ENCODE assay signal across 8 cellular contexts in genomic region chr5:181245427-181246275, GRCh38. TPM values are rescaled to one million over a fixed set of nuclear protein-coding genes. Genes with fewer than 3 reads are reported as not detected.
A peak's percentile ranks its signal among the peaks of the same experiment; 100 is the strongest.
DNase-seq lines count a peak whose midpoint lies in the region; ATAC-seq and TF ChIP-seq lines count a peak whose summit lies in the region.

No MANE protein-coding gene starts in this region.

- ATAC-seq in heart left ventricle (no peak), Right ventricle myocardium inferior (no peak), GM21576 (IDR thresholded peaks at IDR 0.05; ENCODE audit: unreplicated experiment) (no peak)

- H4K91ac ChIP-seq in trophoblast cell (ENCODE audit: low read depth, low read length), result peak overlapping the region; percentile 98

- peak overlapping the region; percentile 75 for H2BK5ac ChIP-seq in trophoblast cell (ENCODE audit: low read depth, low read length, poor library complexity)

- TF ChIP-seq POLR2A in heart left ventricle (IDR thresholded peaks at IDR 0.05), result no peak

- peak overlapping the region; percentile 90 for H4K8ac ChIP-seq in trophoblast cell (ENCODE audit: low read depth, low read length)

- H3K4me2 ChIP-seq in trophoblast cell (ENCODE audit: low read length), result peak overlapping the region; percentile 67

- peak overlapping the region; percentile 92 for H2BK120ac ChIP-seq in trophoblast cell (ENCODE audit: insufficient read depth, low read length, poor library complexity)

- H3K79me2 ChIP-seq in trophoblast cell (ENCODE audit: control insufficient read depth, insufficient read depth, low read length, poor library complexity), result peaks cover 52% of the 10 kb centered on the region

- peak overlapping the region; percentile 83 for H3K18ac ChIP-seq in trophoblast cell (ENCODE audit: low read length)

- H3K4me1 ChIP-seq in heart left ventricle (peaks cover 3 to 81% (median 60%) of the 10 kb centered on the region in 12 donors), NT2/D1 (ENCODE audit: insufficient read depth, insufficient read length) (peaks cover 5% of the 10 kb centered on the region), trophoblast cell (ENCODE audit: control insufficient read depth in 1 of 2, insufficient read depth in 2 of 2, low read length in 2 of 2) (peaks cover 12 to 29% of the 10 kb centered on the region in 2 experiments)

- intact Hi-C loops in heart left ventricle (cut with DNase I) (loop anchor here in 5 of 10 donors (2.0 to 10.0 kb wide), 3 partner anchors 15 to 441 kb away; partner anchors contain the start of genes TRIM52 (in 4 of the 5) and MGAT1 (in 1 of the 5)), Right ventricle myocardium inferior (cut with DNase I) (loop anchor here (1.0 kb wide), 1 partner anchor 16 kb away; the partner anchor contains the start of gene TRIM52)

- TF ChIP-seq CTCF in heart left ventricle (IDR thresholded peaks at IDR 0.05), result no peak
- no peak for TF ChIP-seq CTCF in epithelial cell of esophagus (IDR thresholded peaks at IDR 0.05; ENCODE audit: insufficient read depth, low read depth, low read length, missing control alignments)

- H3K4me3 ChIP-seq in heart left ventricle (peak overlapping the region; percentile 54 to 89 (median 80)), NT2/D1 (ENCODE audit: insufficient read length, low read depth) (peak overlapping the region; percentile 93), epithelial cell of esophagus (ENCODE audit: low read length) (peak overlapping the region; percentile 91), trophoblast cell (ENCODE audit: low read depth, low read length) (peak overlapping the region; percentile 61)

- peak overlapping the region; percentile 99 for H2AK5ac ChIP-seq in trophoblast cell (ENCODE audit: low read length)

- peak overlapping the region; percentile 99 for H3K9ac ChIP-seq in NT2/D1 (ENCODE audit: insufficient read length, low read depth)
- H3K9ac ChIP-seq in trophoblast cell (ENCODE audit: low read length), result peak overlapping the region; percentile 36

- peak overlapping the region; percentile 99 for H3K14ac ChIP-seq in trophoblast cell (ENCODE audit: low read length)

- no peaks in the 10 kb centered on the region for H3K9me3 ChIP-seq in heart left ventricle
- H3K9me3 ChIP-seq in NT2/D1 (ENCODE audit: insufficient read depth, low read length), result no peaks in the 10 kb centered on the region
- H3K9me3 ChIP-seq in trophoblast cell (ENCODE audit: insufficient read depth, low read depth, low read length), result peaks cover 1% of the 10 kb centered on the region

- peak overlapping the region; percentile 90 for H4K12ac ChIP-seq in trophoblast cell (ENCODE audit: low read depth, low read length)

- WGBS in heart left ventricle, 4 donors, result 23 to 27% (median 23%) methylated on average over 33 to 34 of the region's 34 CpGs
- no CpG with 5 or more reads among the region's 34 CpGs for WGBS in trophoblast cell (ENCODE audit: extremely low coverage, insufficient coverage, insufficient read length)

- H2AFZ ChIP-seq in trophoblast cell (ENCODE audit: insufficient read depth, low read length, poor library complexity), result peak overlapping the region; percentile 81

- H2BK12ac ChIP-seq in trophoblast cell (ENCODE audit: low read length), result peak overlapping the region; percentile 47

- H3K27ac ChIP-seq in heart left ventricle (peak overlapping the region; percentile 92 to 99 (median 96)), trophoblast cell (ENCODE audit: low read depth, low read length) (peak overlapping the region; percentile 29)

- H3K4ac ChIP-seq in trophoblast cell (ENCODE audit: low read depth, low read length), result peak overlapping the region; percentile 98

- no peak for DNase-seq in heart left ventricle
- no peak for DNase-seq in Right ventricle myocardium inferior (ENCODE audit: missing footprints)
- DNase-seq in NT2/D1 (ENCODE audit: low read depth, low spot score), result no peak
- peak; percentile 29 for DNase-seq in epithelial cell of esophagus (ENCODE audit: low read depth)
- DNase-seq in trophoblast cell, result no peak
- no peak for DNase-seq in DMS79 (lab: John Stamatoyannopoulos, UW)
- DNase-seq in midbrain (lab: John Stamatoyannopoulos, UW), result no peak

- H3K36me3 ChIP-seq in heart left ventricle, result peaks cover 0 to 25% (median 15%) of the 10 kb centered on the region in 9 donors
- peaks cover 53% of the 10 kb centered on the region for H3K36me3 ChIP-seq in NT2/D1 (ENCODE audit: insufficient read depth, insufficient read length, low read length)
- peaks cover 21 to 22% of the 10 kb centered on the region in 2 experiments for H3K36me3 ChIP-seq in trophoblast cell (ENCODE audit: control insufficient read depth in 1 of 2, insufficient read depth in 2 of 2, low read length in 2 of 2)

- H3K27me3 ChIP-seq in heart left ventricle (no peaks in the 10 kb centered on the region), NT2/D1 (ENCODE audit: insufficient read depth, insufficient read length) (no peaks in the 10 kb centered on the region), trophoblast cell (ENCODE audit: insufficient read depth, low read length) (no peaks in the 10 kb centered on the region)

- peaks cover 31% of the 10 kb centered on the region for H3K79me1 ChIP-seq in trophoblast cell (ENCODE audit: low read length)

- H3K23ac ChIP-seq in trophoblast cell (ENCODE audit: low read length), result no peak overlapping the region

RNA-seq across cellular contexts. Expression of gene RACK1, which starts 1.9 kb away (rescaled TPM):
- total RNA-seq in heart left ventricle (1,000 to 10,000 TPM in 2 of 9 donors, 100 to 1,000 TPM in 7; 560 to 1,237 (median 771) TPM), Right ventricle myocardium inferior (693 TPM)
- polyA plus RNA-seq in heart left ventricle, result 1,000 to 10,000 TPM in 1 of 2 donors, 100 to 1,000 TPM in 1; 876 to 2,287 TPM
- polyA plus RNA-seq in trophoblast cell (2013), result 2,172 and 2,251 TPM in 2 replicates

RNA-seq across cellular contexts. Expression of gene TRIM52, which starts 15.3 kb away (rescaled TPM):
- 10 to 100 TPM in 1 of 9 donors, 1 to 10 TPM in 8; 5.6 to 12.8 (median 7.6) TPM for total RNA-seq in heart left ventricle
- 10 to 100 TPM in 1 of 2 donors, 1 to 10 TPM in 1; 5.9 to 10.3 TPM for polyA plus RNA-seq in heart left ventricle
- total RNA-seq in Right ventricle myocardium inferior, result 9.2 TPM
- polyA plus RNA-seq in trophoblast cell (2013), result 2.8 and 3.3 TPM in 2 replicates

RNA-seq across cellular contexts. Expression of gene TRIM41, which starts 22.6 kb away (rescaled TPM):
- 10 to 100 TPM; 12.3 to 27.3 (median 23.9) TPM for total RNA-seq in heart left ventricle
- 10 to 100 TPM; 20.2 TPM for polyA plus RNA-seq in heart left ventricle
- total RNA-seq in Right ventricle myocardium inferior, result 20.9 TPM
- polyA plus RNA-seq in trophoblast cell (2013), result 16.4 and 16.9 TPM in 2 replicates

RNA-seq across cellular contexts. Expression of gene TRIM7, which starts 40.7 kb away (rescaled TPM):
- total RNA-seq in heart left ventricle (10 to 100 TPM in 1 of 9 donors, 1 to 10 TPM in 8; 3.7 to 10.2 (median 6.7) TPM), Right ventricle myocardium inferior (14.4 TPM)
- 10 to 100 TPM in 1 of 2 donors, 1 to 10 TPM in 1; 3.6 to 11.0 TPM for polyA plus RNA-seq in heart left ventricle
- polyA plus RNA-seq in trophoblast cell (2013), result 0.04 and 0.07 TPM in 2 replicates
